Comparison of ENCODE assay signal across 1 cellular context in genomic region chr19:16572332-16573211, GRCh38.
TF ChIP-seq lines count a peak whose summit lies in the region.

SLC35E1 (minus strand) TSS chr19:16572415; CDS start chr19:16572364, 51 bp downstream.

TF ChIP-seq in HepG2, 621 proteins besides CTCF, POLR2A, EP300 and RAD21 (continued from another document and continues in another):
- TF ChIP-seq ZHX1 (CRISPR knock-in tag; IDR thresholded peaks at IDR 0.05; ENCODE audit: low read depth): peak; percentile 68; the same call in 1 of the 2 replicates
- TF ChIP-seq ZNF292 (CRISPR knock-in tag; IDR thresholded peaks at IDR 0.05; ENCODE audit: borderline replicate concordance, low read depth): no peak
- TF ChIP-seq ZC3H4 (CRISPR knock-in tag; IDR thresholded peaks at IDR 0.05; ENCODE audit: borderline replicate concordance): no peak; the same call in 1 of the 2 replicates
- TF ChIP-seq ZNF703 (CRISPR knock-in tag; IDR thresholded peaks at IDR 0.05; ENCODE audit: borderline replicate concordance): no peak
- TF ChIP-seq TCF7 (IDR thresholded peaks at IDR 0.05; ENCODE audit: low read depth): no peak
- TF ChIP-seq THAP7 (CRISPR knock-in tag; IDR thresholded peaks at IDR 0.05): 0 out of 2 replicates have a peak, but pooled peaks have one; percentile 38
- peak; percentile 76 for TF ChIP-seq HNF1B (CRISPR knock-in tag; IDR thresholded peaks at IDR 0.05)
- 0 out of 2 replicates have a peak, but pooled peaks have one; percentile 32 for TF ChIP-seq ZSCAN21 (CRISPR knock-in tag; IDR thresholded peaks at IDR 0.05; ENCODE audit: borderline replicate concordance)
- TF ChIP-seq DNMT1 (CRISPR knock-in tag; IDR thresholded peaks at IDR 0.05): peak; percentile 48; the same call in 1 of the 2 replicates
- TF ChIP-seq CC2D1A (CRISPR knock-in tag; IDR thresholded peaks at IDR 0.05): no peak
- TF ChIP-seq ARHGAP35 (CRISPR knock-in tag; IDR thresholded peaks at IDR 0.05; ENCODE audit: borderline replicate concordance): no peak
- peak; percentile 81 for TF ChIP-seq PHF8 (CRISPR knock-in tag; IDR thresholded peaks at IDR 0.05)
- no peak for TF ChIP-seq FOXA1 (IDR thresholded peaks at IDR 0.05)
- TF ChIP-seq FOXA1 (CRISPR knock-in tag; IDR thresholded peaks at IDR 0.05): no peak; the same call in 1 of the 2 replicates
- TF ChIP-seq BATF2 (CRISPR knock-in tag; IDR thresholded peaks at IDR 0.05): 0 out of 2 replicates have a peak, but pooled peaks have one; percentile 60
- TF ChIP-seq ZNF878 (CRISPR knock-in tag; IDR thresholded peaks at IDR 0.05): no peak
- no peak for TF ChIP-seq TERF1 (CRISPR knock-in tag; IDR thresholded peaks at IDR 0.05)
- no peak for TF ChIP-seq HMGA1 (CRISPR knock-in tag; conservative IDR thresholded peaks at IDR 0.05)
- TF ChIP-seq GMEB2 (CRISPR knock-in tag; IDR thresholded peaks at IDR 0.05; ENCODE audit: low read depth): peak; percentile 72
- no peak for TF ChIP-seq ZNF772 (CRISPR knock-in tag; IDR thresholded peaks at IDR 0.05)
- no peak for TF ChIP-seq ATM (IDR thresholded peaks at IDR 0.05; ENCODE audit: borderline replicate concordance)
- no peak for TF ChIP-seq ZNF446 (CRISPR knock-in tag; IDR thresholded peaks at IDR 0.05)
- no peak; the same call in 1 of the 2 replicates for TF ChIP-seq FOXC1 (CRISPR knock-in tag; IDR thresholded peaks at IDR 0.05; ENCODE audit: borderline replicate concordance)
- no peak for TF ChIP-seq PPARG (CRISPR knock-in tag; conservative IDR thresholded peaks at IDR 0.05)
- TF ChIP-seq ZBTB26 (CRISPR knock-in tag; IDR thresholded peaks at IDR 0.05; ENCODE audit: borderline replicate concordance): no peak
- peak; percentile 31; the same call in 1 of the 2 replicates for TF ChIP-seq FOSL1 (CRISPR knock-in tag; IDR thresholded peaks at IDR 0.05; ENCODE audit: borderline replicate concordance)
- no peak for TF ChIP-seq ZNF710 (CRISPR knock-in tag; IDR thresholded peaks at IDR 0.05; ENCODE audit: borderline replicate concordance)
- peak; percentile 51; the same call in 1 of the 2 replicates for TF ChIP-seq ATF2 (CRISPR knock-in tag; IDR thresholded peaks at IDR 0.05)
- TF ChIP-seq ZNF839 (CRISPR knock-in tag; IDR thresholded peaks at IDR 0.05; ENCODE audit: borderline replicate concordance): no peak
- TF ChIP-seq GABPB1 (CRISPR knock-in tag; IDR thresholded peaks at IDR 0.05): peak; percentile 96
- no peak for TF ChIP-seq KLF9 (CRISPR knock-in tag; IDR thresholded peaks at IDR 0.05; ENCODE audit: low read depth)
- peak; percentile 67 for TF ChIP-seq TFE3 (CRISPR knock-in tag; IDR thresholded peaks at IDR 0.05)
- peak; percentile 93 for TF ChIP-seq ETV5 (CRISPR knock-in tag; IDR thresholded peaks at IDR 0.05; ENCODE audit: borderline replicate concordance)
- TF ChIP-seq E2F2 (CRISPR knock-in tag; IDR thresholded peaks at IDR 0.05; ENCODE audit: borderline replicate concordance): 0 out of 2 replicates have a peak, but pooled peaks have one; percentile 35
- no peak for TF ChIP-seq NBN (conservative IDR thresholded peaks at IDR 0.05)
- no peak for TF ChIP-seq TMF1 (CRISPR knock-in tag; IDR thresholded peaks at IDR 0.05; ENCODE audit: low read depth)
- TF ChIP-seq HBP1 (CRISPR knock-in tag; IDR thresholded peaks at IDR 0.05; ENCODE audit: low read depth): peak; percentile 11; the same call in 1 of the 2 replicates
- peak; percentile 57; the same call in 1 of the 2 replicates for TF ChIP-seq GLI4 (CRISPR knock-in tag; IDR thresholded peaks at IDR 0.05; ENCODE audit: borderline replicate concordance)
- TF ChIP-seq ZNF652 (CRISPR knock-in tag; IDR thresholded peaks at IDR 0.05; ENCODE audit: borderline replicate concordance, low read depth): no peak
- TF ChIP-seq ZNF501 (CRISPR knock-in tag; IDR thresholded peaks at IDR 0.05): peak; percentile 70; the same call in 1 of the 2 replicates
- TF ChIP-seq SMARCC2 (IDR thresholded peaks at IDR 0.05): no peak
- TF ChIP-seq SPEN (CRISPR knock-in tag; IDR thresholded peaks at IDR 0.05; ENCODE audit: low read depth): peak; percentile 98
- no peak for TF ChIP-seq PCBP2 (optimal IDR thresholded peaks at IDR 0.05; ENCODE audit: low read depth, low read length, poor library complexity, severe bottlenecking)
- no peak for TF ChIP-seq ESRRA (CRISPR knock-in tag; IDR thresholded peaks at IDR 0.05; ENCODE audit: low read depth)
- no peak for TF ChIP-seq CENPX (CRISPR knock-in tag; IDR thresholded peaks at IDR 0.05)
- no peak for TF ChIP-seq SMARCE1 (IDR thresholded peaks at IDR 0.05; ENCODE audit: borderline replicate concordance)
- TF ChIP-seq HCFC1 (IDR thresholded peaks at IDR 0.05; ENCODE audit: low read depth, low read length): peak; percentile 87
